Comparison of ENCODE assay signal across 13 cellular contexts in genomic region chr11:23359297-23359696, GRCh38.
DNase-seq lines count a peak whose midpoint lies in the region; TF ChIP-seq lines count a peak whose summit lies in the region.
"Had no signal": no experiment of that assay in that cellular context is flagged by ENCODE, and none has a peak within 500 bp of the region (broad histone marks: within the 10 kb centered on the region; RNA-seq: fewer than 3 reads in every experiment).

No MANE protein-coding gene starts in this region.

- no peaks in the 10 kb centered on the region for H3K4me1 Mint-ChIP-seq in CD8-positive, alpha-beta memory T cell

- POLR2A ChIA-PET in CD8-positive, alpha-beta memory T cell (lab: Charles Lee) = no interaction called here

- intact Hi-C loops in colonic mucosa (cut with DNase I) = no loop called here

- H3K27me3 ChIP-seq in colonic mucosa = no peaks in the 10 kb centered on the region
- no peaks in the 10 kb centered on the region for H3K27me3 ChIP-seq in CD8-positive, alpha-beta memory T cell (ENCODE audit: insufficient read depth, low read length, poor library complexity, severe bottlenecking)
- H3K27me3 ChIP-seq: heart left ventricle, tibial nerve had no signal

- no peak overlapping the region for H3K4me3 ChIP-seq in colonic mucosa
- no peak overlapping the region for H3K4me3 ChIP-seq in CD8-positive, alpha-beta memory T cell (ENCODE audit: low read length)
- H3K4me3 ChIP-seq: heart left ventricle, tibial nerve had no signal

- TF ChIP-seq CTCF in colonic mucosa (IDR thresholded peaks at IDR 0.05) = no peak

- peaks cover 0 to 6% (median 0%) of the 10 kb centered on the region in 3 donors for H3K36me3 Mint-ChIP-seq in CD8-positive, alpha-beta memory T cell
- H3K36me3 Mint-ChIP-seq: brain had no signal

- H3K27me3 Mint-ChIP-seq in CD8-positive, alpha-beta memory T cell = no peaks in the 10 kb centered on the region
- H3K27me3 Mint-ChIP-seq: brain had no signal

- H3K9ac ChIP-seq in colonic mucosa (ENCODE audit: low read depth in 2 of 2, low read length in 2 of 2) = no peak overlapping the region

- CTCF ChIA-PET in CD8-positive, alpha-beta memory T cell (lab: Charles Lee) = no interaction called here

- H3K4me1 ChIP-seq in colonic mucosa = no peaks in the 10 kb centered on the region
- no peaks in the 10 kb centered on the region for H3K4me1 ChIP-seq in CD8-positive, alpha-beta memory T cell (ENCODE audit: insufficient read depth, low read length)
- H3K4me1 ChIP-seq: heart left ventricle, tibial nerve had no signal

- H3K9me3 ChIP-seq in colonic mucosa = no peaks in the 10 kb centered on the region
- no peaks in the 10 kb centered on the region for H3K9me3 ChIP-seq in CD8-positive, alpha-beta memory T cell (ENCODE audit: low read length)
- H3K9me3 ChIP-seq: heart left ventricle, tibial nerve had no signal

- H3K27ac ChIP-seq in colonic mucosa = peak overlapping the region; percentile 9
- no peak overlapping the region for H3K27ac ChIP-seq in CD8-positive, alpha-beta memory T cell (ENCODE audit: low read depth, low read length)
- H3K27ac ChIP-seq: heart left ventricle, tibial nerve had no signal

- no peaks in the 10 kb centered on the region for H3K36me3 ChIP-seq in colonic mucosa
- H3K36me3 ChIP-seq in CD8-positive, alpha-beta memory T cell (ENCODE audit: insufficient read depth, low read length) = no peaks in the 10 kb centered on the region
- H3K36me3 ChIP-seq: heart left ventricle, tibial nerve had no signal

- in situ Hi-C loops in Caki2 (cut with HindIII; ENCODE audit: low pct_unique_long_range_greater_than_20kb, low sequenced_read_pairs) = no loop called here

- DNase-seq in Caki2 (ENCODE audit: low read depth) (peak; percentile 6), NCI-H2227 (lab: John Stamatoyannopoulos, UW; ENCODE audit: unreplicated experiment) (peak; percentile 4), colonic mucosa (peak; percentile 23), mucosa of gallbladder (ENCODE audit: low spot score) (peak; percentile 40), NOMO-1 (lab: John Stamatoyannopoulos, UW; ENCODE audit: unreplicated experiment in 2 of 2) (no peak), NCI-H1092 treated with DMSO at 0.1 percent for 48 hours (lab: John Stamatoyannopoulos, UW) (no peak), NCI-H2029 (lab: John Stamatoyannopoulos, UW) (no peak)
- DNase-seq in CD8-positive, alpha-beta memory T cell = no peak
- DNase-seq: heart left ventricle, NCI-H2107, nephron progenitor cell had no signal

- H3K27ac Mint-ChIP-seq in CD8-positive, alpha-beta memory T cell = no peak overlapping the region
- H3K27ac Mint-ChIP-seq: nephron progenitor cell had no signal

- no peak overlapping the region for H3K4me3 Mint-ChIP-seq in CD8-positive, alpha-beta memory T cell
- H3K4me3 Mint-ChIP-seq: brain, nephron progenitor cell had no signal

- H3K9me3 Mint-ChIP-seq in CD8-positive, alpha-beta memory T cell = peaks cover 10 to 25% (median 12%) of the 10 kb centered on the region in 5 donors
- H3K9me3 Mint-ChIP-seq: nephron progenitor cell had no signal

Comparison
In these comparisons a context has a peak if more than half of its experiments do, and no peak if none do; other contexts are left out.
1. DNase-seq: peak in Caki2 (single experiment), NCI-H2227 (single experiment), colonic mucosa (single experiment) and mucosa of gallbladder (single experiment); none in NOMO-1 (0 of 2), NCI-H1092 treated with DMSO at 0.1 percent for 48 hours (single experiment), NCI-H2029 (single experiment) and CD8-positive, alpha-beta memory T cell (0 of 5).